Comparison of ENCODE assay signal across 9 cellular contexts in the genomic region with DNA sequence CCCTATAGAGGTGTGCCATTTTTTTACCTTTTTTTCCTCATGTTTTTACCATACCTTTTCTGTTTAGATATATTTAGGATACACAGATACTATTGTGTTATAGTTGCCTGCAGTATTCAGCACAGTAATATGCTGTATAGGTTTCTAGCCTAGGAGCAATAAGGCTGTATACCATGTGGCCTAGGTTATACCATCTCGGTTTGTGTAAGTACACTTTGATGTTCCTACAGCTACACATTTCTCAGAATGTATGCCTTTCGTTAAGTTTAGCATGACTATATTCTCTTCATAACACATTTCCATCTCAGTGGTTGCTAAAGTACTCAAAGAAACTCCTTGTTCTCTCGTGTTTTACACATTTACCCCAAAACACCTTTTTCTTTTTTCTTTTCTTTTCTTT.
"Had no signal": no experiment of that assay in that cellular context is flagged by ENCODE, and none has a peak within 500 bp of the region (broad histone marks: within the 10 kb centered on the region; RNA-seq: fewer than 3 reads in every experiment).

No MANE protein-coding gene starts in this region.

- H3K9me3 Mint-ChIP-seq: mesothelial cell of epicardium, neural progenitor cell had no signal

- DNase-seq: activated effector memory CD4-positive, alpha-beta T cell treated with anti-CD3 and anti-CD28 coated beads, Interleukin-2, amount 50 U/mL, for 16 hours; left colon; stomach; testis; upper lobe of left lung had no signal

- H3K4me1 Mint-ChIP-seq: mesothelial cell of epicardium, neural progenitor cell had no signal

- H3K27ac Mint-ChIP-seq: mesothelial cell of epicardium, neural progenitor cell had no signal

- H3K4me3 Mint-ChIP-seq: mesothelial cell of epicardium, neural progenitor cell had no signal

- ATAC-seq: esophagus mucosa, left colon, sciatic nerve had no signal

- H3K9me3 ChIP-seq: stomach, testis, upper lobe of left lung had no signal
